In genomic region chr6:158002249-158002950, GRCh38 we compare ENCODE assay signal across 1 cellular context.
TF ChIP-seq lines count a peak whose summit lies in the region.

No MANE protein-coding gene starts in this region.

TF ChIP-seq in HepG2, 621 proteins besides CTCF, POLR2A, EP300 and RAD21:
- TF ChIP-seq ZNF280B (CRISPR knock-in tag; IDR thresholded peaks at IDR 0.05; ENCODE audit: borderline replicate concordance) (0 out of 2 replicates have a peak, but pooled peaks have one; percentile 29), NCOA2 (CRISPR knock-in tag; IDR thresholded peaks at IDR 0.05) (no peak), ZBTB43 (CRISPR knock-in tag; conservative IDR thresholded peaks at IDR 0.05) (no peak), ZSCAN25 (CRISPR knock-in tag; IDR thresholded peaks at IDR 0.05) (no peak), NONO (IDR thresholded peaks at IDR 0.05) (no peak), NONO (CRISPR knock-in tag; conservative IDR thresholded peaks at IDR 0.05) (0 out of 2 replicates have a peak, but pooled peaks have one; percentile 30), KLF13 (CRISPR knock-in tag; IDR thresholded peaks at IDR 0.05) (no peak), ZNF468 (CRISPR knock-in tag; IDR thresholded peaks at IDR 0.05) (no peak), MIER3 (CRISPR knock-in tag; IDR thresholded peaks at IDR 0.05; ENCODE audit: borderline replicate concordance) (no peak), HNRNPK (IDR thresholded peaks at IDR 0.05; ENCODE audit: low read depth, low read length, poor library complexity, severe bottlenecking) (no peak), ZMYM3 (CRISPR knock-in tag; IDR thresholded peaks at IDR 0.05) (no peak), ZBTB39 (CRISPR knock-in tag; IDR thresholded peaks at IDR 0.05) (no peak), GABPA (IDR thresholded peaks at IDR 0.05; ENCODE audit: low read depth, low read length) (no peak), GABPA (CRISPR knock-in tag; IDR thresholded peaks at IDR 0.05; ENCODE audit: low read depth) (no peak), SRSF4 (IDR thresholded peaks at IDR 0.05; ENCODE audit: low read depth, low read length, poor library complexity, severe bottlenecking) (no peak), CSRNP1 (CRISPR knock-in tag; IDR thresholded peaks at IDR 0.05) (no peak), ZFX (CRISPR knock-in tag; IDR thresholded peaks at IDR 0.05; ENCODE audit: low read depth) (0 out of 2 replicates have a peak, but pooled peaks have one; percentile 7), TOE1 (CRISPR knock-in tag; IDR thresholded peaks at IDR 0.05) (no peak), HDAC1 (CRISPR knock-in tag; IDR thresholded peaks at IDR 0.05) (no peak), ZNF513 (CRISPR knock-in tag; conservative IDR thresholded peaks at IDR 0.05) (no peak), ZNF225 (CRISPR knock-in tag; IDR thresholded peaks at IDR 0.05) (peak; percentile 2; the same call in 1 of the 2 replicates), AKAP8 (CRISPR knock-in tag; IDR thresholded peaks at IDR 0.05) (0 out of 2 replicates have a peak, but pooled peaks have one; percentile 29), ZNF687 (CRISPR knock-in tag; IDR thresholded peaks at IDR 0.05) (peak; percentile 16; the same call in 1 of the 2 replicates), ZNF501 (CRISPR knock-in tag; IDR thresholded peaks at IDR 0.05) (0 out of 2 replicates have a peak, but pooled peaks have one; percentile 31), CBX5 (CRISPR knock-in tag; IDR thresholded peaks at IDR 0.05; ENCODE audit: borderline replicate concordance) (0 out of 2 replicates have a peak, but pooled peaks have one; percentile 9), SALL1 (CRISPR knock-in tag; IDR thresholded peaks at IDR 0.05) (0 out of 2 replicates have a peak, but pooled peaks have one; percentile 20), ZC3H13 (CRISPR knock-in tag; IDR thresholded peaks at IDR 0.05) (0 out of 2 replicates have a peak, but pooled peaks have one; percentile 25)
